ENCODE assay signal across 19 cellular contexts in genomic region chr5:33008751-33009418, GRCh38.
DNase-seq lines count a peak whose midpoint lies in the region; ATAC-seq and TF ChIP-seq lines count a peak whose summit lies in the region.
"Had no signal": no experiment of that assay in that cellular context is flagged by ENCODE, and none has a peak within 500 bp of the region (broad histone marks: within the 10 kb centered on the region; RNA-seq: fewer than 3 reads in every experiment).

No MANE protein-coding gene starts in this region.

- no peak overlapping the region for H3K4me3 ChIP-seq in HEK293 (ENCODE audit: low read depth, low read length)
- H3K4me3 ChIP-seq in PC-9: no peak overlapping the region
- no peak overlapping the region for H3K4me3 ChIP-seq in mucosa of descending colon
- H3K4me3 ChIP-seq: gastrocnemius medialis, lung, MG63, spleen had no signal

- H3K9me3 ChIP-seq in HEK293 (ENCODE audit: control insufficient read depth, insufficient read depth, low read depth, low read length) (no peaks in the 10 kb centered on the region), PC-9 (ENCODE audit: insufficient read depth, low read depth) (peaks cover 3% of the 10 kb centered on the region; the same call in 1 of the 2 replicates), mucosa of descending colon (peaks cover 25% of the 10 kb centered on the region)
- H3K9me3 ChIP-seq: gastrocnemius medialis had no signal

- POLR2A ChIA-PET in HEK293 (lab: Yijun Ruan, JAX) (no interaction called here), PC-9 (lab: Charles Lee; ENCODE audit: unreplicated experiment) (no interaction called here)

- H3K36me3 ChIP-seq in HEK293 (ENCODE audit: control insufficient read depth in 2 of 2, insufficient read depth in 1 of 2, low read length in 2 of 2) (no peaks in the 10 kb centered on the region), PC-9 (ENCODE audit: low read depth) (no peaks in the 10 kb centered on the region), mucosa of descending colon (ENCODE audit: low read depth) (no peaks in the 10 kb centered on the region)
- H3K36me3 ChIP-seq: gastrocnemius medialis, MG63, spleen had no signal

- CTCF ChIA-PET in HEK293 (lab: Yijun Ruan, JAX) (no interaction called here), PC-9 (lab: Charles Lee) (no interaction called here)

- no peaks in the 10 kb centered on the region for H4K20me1 ChIP-seq in PC-9 (ENCODE audit: insufficient read depth)

- DNase-seq in PC-9 (peak; percentile 73 to 92), epithelial cell of prostate (ENCODE audit: low read depth, low spot score) (peak; percentile 91), mucosa of descending colon (peak in 2 of 3 donors; percentile 39 to 79), midbrain (lab: John Stamatoyannopoulos, UW) (no peak), amygdala (lab: John Stamatoyannopoulos, UW) (no peak)
- DNase-seq: activated CD4-positive, CD25-positive, alpha-beta regulatory T cell treated with anti-CD3 and anti-CD28 coated beads, Interleukin-2, amount 50 U/mL, for 72 hours; activated effector memory CD4-positive, alpha-beta T cell treated with anti-CD3 and anti-CD28 coated beads, Interleukin-2, amount 50 U/mL, for 16 hours; AML-193; amniotic stem cell; Caco-2; gastrocnemius medialis; MG63; NCI-H446 treated with DMSO at 0.1 percent for 48 hours; spleen had no signal

- H3K79me2 ChIP-seq in PC-9 (ENCODE audit: low read depth): no peaks in the 10 kb centered on the region

- H3K4me1 ChIP-seq in HEK293 (ENCODE audit: control insufficient read depth, insufficient read depth, low read length) (no peaks in the 10 kb centered on the region), PC-9 (replicated peaks; ENCODE audit: insufficient read depth) (peaks cover 14% of the 10 kb centered on the region), mucosa of descending colon (ENCODE audit: low read depth) (no peaks in the 10 kb centered on the region)
- H3K4me1 ChIP-seq: Caco-2, gastrocnemius medialis, spleen had no signal

- peak overlapping the region; percentile 19; the same call in 1 of the 2 replicates for H2AFZ ChIP-seq in PC-9

- intact Hi-C loops in PC-9 (cut with micrococcal nuclease; ENCODE audit: unreplicated experiment) (loop anchor here (1.0 to 5.0 kb wide), 6 partner anchors 41 to 300 kb away; no protein-coding TSS in a partner anchor), mucosa of descending colon (cut with DNase I, micrococcal nuclease) (no loop called here)

- TF ChIP-seq CTCF in HEK293 (tag by site-specific recombination; IDR thresholded peaks at IDR 0.05) (no peak), PC-9 (conservative IDR thresholded peaks at IDR 0.05) (no peak), mucosa of descending colon (IDR thresholded peaks at IDR 0.05) (no peak)

- ATAC-seq in mucosa of descending colon (peak; percentile 99), HG03521 (IDR thresholded peaks at IDR 0.05; ENCODE audit: unreplicated experiment) (no peak), GM21786 (IDR thresholded peaks at IDR 0.05; ENCODE audit: unreplicated experiment) (no peak)
- ATAC-seq: gastrocnemius medialis; natural killer cell treated with Interleukin-12 subunit alpha and Interleukin-12 subunit beta and Interleukin-15 and Interleukin-18, amount 100 ng/mL, for 72 hours had no signal

- H3K9me2 ChIP-seq in PC-9 (ENCODE audit: insufficient read depth): no peaks in the 10 kb centered on the region

- no peaks in the 10 kb centered on the region for H3K27me3 ChIP-seq in PC-9 (ENCODE audit: insufficient read depth, low read depth)
- H3K27me3 ChIP-seq: gastrocnemius medialis, MG63, spleen had no signal

- H3K4me2 ChIP-seq in PC-9: peak overlapping the region; percentile 3; the same call in 1 of the 2 replicates

- H3F3A ChIP-seq in PC-9 (ENCODE audit: insufficient read depth, low read depth): peaks cover 8% of the 10 kb centered on the region; the same call in 1 of the 2 replicates

- BruUV-seq in PC-9 (replicated peaks; lab: Mats Ljungman, UMichigan): TSS peak; percentile 86

- H3K27ac ChIP-seq in HEK293 (ENCODE audit: extremely low read depth, low read depth, low read length) (no peak overlapping the region), PC-9 (peak overlapping the region; percentile 48), epithelial cell of prostate (peak overlapping the region; percentile 74)
- H3K27ac ChIP-seq: gastrocnemius medialis, spleen had no signal

TF ChIP-seq in HEK293, 187 proteins besides CTCF, POLR2A, EP300 and RAD21:
- TF ChIP-seq ZNF266 (tag by site-specific recombination; IDR thresholded peaks at IDR 0.05; ENCODE audit: low read depth) (no peak), KLF8 (tag by site-specific recombination; IDR thresholded peaks at IDR 0.05) (no peak), ZNF624 (tag by site-specific recombination; IDR thresholded peaks at IDR 0.05) (no peak), TCF7L2 (IDR thresholded peaks at IDR 0.05; ENCODE audit: borderline replicate concordance, low read depth, low read length) (no peak), HOXC10 (CRISPR knock-in tag; IDR thresholded peaks at IDR 0.05) (no peak), HOXD13 (CRISPR knock-in tag; IDR thresholded peaks at IDR 0.05; ENCODE audit: borderline replicate concordance) (peak; percentile 78; the same call in 1 of the 2 replicates), INSM2 (tag by site-specific recombination; IDR thresholded peaks at IDR 0.05) (no peak), ZNF449 (tag by site-specific recombination; IDR thresholded peaks at IDR 0.05) (no peak), GLIS1 (tag by site-specific recombination; IDR thresholded peaks at IDR 0.05) (peak; percentile 72), MYNN (tag by site-specific recombination; IDR thresholded peaks at IDR 0.05; ENCODE audit: borderline replicate concordance) (no peak)
TF ChIP-seq in HEK293: peak in this region for 2.

Comparison
In these comparisons a context has a peak if more than half of its experiments do, and no peak if none do; other contexts are left out.
1. DNase-seq: peak in PC-9 (2 of 2), epithelial cell of prostate (single experiment) and mucosa of descending colon (2 of 3); none in midbrain (single experiment) and amygdala (0 of 56).